In the genomic region with DNA sequence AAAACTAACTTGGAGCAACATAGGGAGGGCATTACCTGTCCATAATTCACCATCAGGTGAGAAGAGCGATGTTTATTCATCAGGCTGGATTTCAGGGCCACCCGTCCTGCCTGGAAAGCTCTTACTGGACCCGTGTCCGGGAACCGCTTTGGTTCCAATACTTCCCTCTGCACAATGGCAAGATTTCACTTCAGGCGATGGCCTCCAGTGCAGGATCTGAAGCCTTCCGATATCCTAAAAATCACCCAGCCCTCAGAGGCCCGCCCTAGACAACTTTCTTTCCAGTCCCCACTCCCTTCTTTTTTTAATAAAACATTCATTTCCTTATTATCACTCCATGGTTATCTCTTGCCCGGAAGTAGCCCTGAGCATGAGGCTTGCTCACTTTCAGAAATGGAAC, we compare ENCODE assay signal across 28 cellular contexts.
DNase-seq lines count a peak whose midpoint lies in the region; ATAC-seq and TF ChIP-seq lines count a peak whose summit lies in the region.
"Had no signal": no experiment of that assay in that cellular context is flagged by ENCODE, and none has a peak within 500 bp of the region (broad histone marks: within the 10 kb centered on the region; RNA-seq: fewer than 3 reads in every experiment).

No MANE protein-coding gene starts in this region.

- no peak overlapping the region for H4K8ac ChIP-seq in mesendoderm (ENCODE audit: low read depth, low read length)

- peaks cover 29% of the 10 kb centered on the region for H3K36me3 Mint-ChIP-seq in T-helper 1 cell treated with Interleukin-12 subunit alpha and Interleukin-12 subunit beta and Interleukin-4 antibody, amounts not matched to agents 30 μg/mL and 1 μg/mL, for 36 hours (ENCODE audit: low read depth)
- H3K36me3 Mint-ChIP-seq in activated CD8-positive, alpha-beta T cell treated with anti-CD3 and anti-CD28 coated beads for 36 hours (ENCODE audit: low read depth): peaks cover 73% of the 10 kb centered on the region
- H3K36me3 Mint-ChIP-seq in effector memory CD8-positive, alpha-beta T cell (ENCODE audit: insufficient read depth): peaks cover 61% of the 10 kb centered on the region
- H3K36me3 Mint-ChIP-seq: IgD-negative memory B cell had no signal

- no peak overlapping the region for H3K23ac ChIP-seq in mesendoderm (ENCODE audit: low read length)

- no peak overlapping the region for H3K9ac ChIP-seq in mesendoderm (ENCODE audit: low read length)

- intact Hi-C loops in A673 (cut with micrococcal nuclease; ENCODE audit: unreplicated experiment) (no loop called here), adrenal gland (cut with DNase I) (no loop called here)
- intact Hi-C loops in activated CD8-positive, alpha-beta T cell treated with anti-CD3 and anti-CD28 coated beads for 36 hours (cut with micrococcal nuclease): no loop called here

- no peaks in the 10 kb centered on the region for H3K27me3 Mint-ChIP-seq in T-helper 1 cell treated with Interleukin-12 subunit alpha and Interleukin-12 subunit beta and Interleukin-4 antibody, amounts not matched to agents 30 μg/mL and 1 μg/mL, for 36 hours (ENCODE audit: low read depth)
- H3K27me3 Mint-ChIP-seq in activated CD8-positive, alpha-beta T cell treated with anti-CD3 and anti-CD28 coated beads for 36 hours: no peaks in the 10 kb centered on the region
- no peaks in the 10 kb centered on the region for H3K27me3 Mint-ChIP-seq in effector memory CD8-positive, alpha-beta T cell

- no peaks in the 10 kb centered on the region for H3K9me3 ChIP-seq in A673 (ENCODE audit: low read depth, low read length, poor library complexity, severe bottlenecking)
- H3K9me3 ChIP-seq in adrenal gland (replicated peaks in 1 of 3): no peaks in the 10 kb centered on the region
- H3K9me3 ChIP-seq: Caco-2, colonic mucosa, HAP-1, stomach, transverse colon had no signal

- TF ChIP-seq POLR2A in adrenal gland (IDR thresholded peaks at IDR 0.05): no peak

- BruUV-seq in A673 (replicated peaks; lab: Mats Ljungman, UMichigan): no TSS peak

- no peak overlapping the region for H3K4ac ChIP-seq in mesendoderm (ENCODE audit: low read depth, low read length)

- H3K27ac ChIP-seq in A673 (ENCODE audit: low read depth, low read length, poor library complexity, severe bottlenecking): peak overlapping the region; percentile 31
- H3K27ac ChIP-seq in adrenal gland: no peak overlapping the region
- no peak overlapping the region for H3K27ac ChIP-seq in mesendoderm (ENCODE audit: low read depth, low read length)
- H3K27ac ChIP-seq: 22Rv1, brain microvascular endothelial cell, colonic mucosa, stomach, transverse colon had no signal

- H3K4me3 Mint-ChIP-seq in T-helper 1 cell treated with Interleukin-12 subunit alpha and Interleukin-12 subunit beta and Interleukin-4 antibody, amounts not matched to agents 30 μg/mL and 1 μg/mL, for 36 hours: peak overlapping the region; percentile 44
- peak overlapping the region; percentile 6 for H3K4me3 Mint-ChIP-seq in activated CD8-positive, alpha-beta T cell treated with anti-CD3 and anti-CD28 coated beads for 36 hours
- H3K4me3 Mint-ChIP-seq in effector memory CD8-positive, alpha-beta T cell: peak overlapping the region; percentile 22 to 56

- H3K4me2 ChIP-seq in mesendoderm (ENCODE audit: low read length): no peak overlapping the region

- 86 to 94% (median 91%) methylated on average over 9 of the region's 9 CpGs for WGBS in adrenal gland, 4 donors
- no CpG with 5 or more reads among the region's 9 CpGs for WGBS in mesendoderm (ENCODE audit: extremely low coverage, insufficient coverage, low lambda C conversion rate)

- H2BK15ac ChIP-seq in mesendoderm (replicated peaks; ENCODE audit: low read depth): no peak overlapping the region

- H2AK5ac ChIP-seq in mesendoderm (ENCODE audit: low read length): no peak overlapping the region

- peaks cover 7% of the 10 kb centered on the region for H3K79me2 ChIP-seq in mesendoderm (ENCODE audit: control insufficient read depth, insufficient read depth, low read length)

- H3K56ac ChIP-seq in mesendoderm (ENCODE audit: low read length): no peak overlapping the region

- CTCF ChIA-PET in A673 (lab: Charles Lee): no interaction called here
- CTCF ChIA-PET in activated CD8-positive, alpha-beta T cell treated with anti-CD3 and anti-CD28 coated beads for 36 hours (lab: Charles Lee): interaction anchor here (1.4 to 2.2 kb wide), 3 partner anchors 9 to 88 kb away, joined by 3 to 13 read pairs (median 4); no protein-coding TSS in a partner anchor

- H3K4me3 ChIP-seq in A673 (ENCODE audit: low read depth, low read length, poor library complexity, severe bottlenecking): no peak overlapping the region
- H3K4me3 ChIP-seq in adrenal gland: no peak overlapping the region
- H3K4me3 ChIP-seq in mesendoderm (ENCODE audit: low read length): no peak overlapping the region
- H3K4me3 ChIP-seq: colonic mucosa, GM12878, HAP-1, lung, stomach, transverse colon had no signal

- H2BK5ac ChIP-seq in mesendoderm (ENCODE audit: low read length): no peak overlapping the region

- H3K27ac Mint-ChIP-seq in T-helper 1 cell treated with Interleukin-12 subunit alpha and Interleukin-12 subunit beta and Interleukin-4 antibody, amounts not matched to agents 30 μg/mL and 1 μg/mL, for 36 hours: peak overlapping the region; percentile 69
- H3K27ac Mint-ChIP-seq in activated CD8-positive, alpha-beta T cell treated with anti-CD3 and anti-CD28 coated beads for 36 hours: peak overlapping the region; percentile 94
- peak overlapping the region; percentile 41 to 96 for H3K27ac Mint-ChIP-seq in effector memory CD8-positive, alpha-beta T cell

- peaks cover 65% of the 10 kb centered on the region for H3K4me1 Mint-ChIP-seq in T-helper 1 cell treated with Interleukin-12 subunit alpha and Interleukin-12 subunit beta and Interleukin-4 antibody, amounts not matched to agents 30 μg/mL and 1 μg/mL, for 36 hours (ENCODE audit: low read depth)
- H3K4me1 Mint-ChIP-seq in activated CD8-positive, alpha-beta T cell treated with anti-CD3 and anti-CD28 coated beads for 36 hours (ENCODE audit: low read depth): peaks cover 74% of the 10 kb centered on the region
- H3K4me1 Mint-ChIP-seq in effector memory CD8-positive, alpha-beta T cell (ENCODE audit: low read depth in 2 of 2): peaks cover 57 to 58% of the 10 kb centered on the region in 2 donors

- H3K27me3 ChIP-seq in A673 (replicated peaks; ENCODE audit: insufficient read depth, low read depth, low read length, poor library complexity) (no peaks in the 10 kb centered on the region), adrenal gland (peaks cover 4% of the 10 kb centered on the region), mesendoderm (ENCODE audit: insufficient read depth, low read length, poor library complexity) (no peaks in the 10 kb centered on the region)
- H3K27me3 ChIP-seq: brain microvascular endothelial cell, colonic mucosa, stomach, transverse colon had no signal

- no peak for TF ChIP-seq CTCF in A673 (conservative IDR thresholded peaks at IDR 0.05; ENCODE audit: low read depth, low read length)
- TF ChIP-seq CTCF in activated CD8-positive, alpha-beta T cell treated with anti-CD3 and anti-CD28 coated beads for 36 hours (IDR thresholded peaks at IDR 0.05): no peak
- TF ChIP-seq CTCF in adrenal gland (IDR thresholded peaks at IDR 0.05): no peak

- no peak overlapping the region for H2BK120ac ChIP-seq in mesendoderm (ENCODE audit: low read depth, low read length)

- H4K5ac ChIP-seq in mesendoderm (ENCODE audit: low read length): no peak overlapping the region

- H3K18ac ChIP-seq in mesendoderm (ENCODE audit: low read length): no peak overlapping the region

- H3K9me3 Mint-ChIP-seq in T-helper 1 cell treated with Interleukin-12 subunit alpha and Interleukin-12 subunit beta and Interleukin-4 antibody, amounts not matched to agents 30 μg/mL and 1 μg/mL, for 36 hours: no peaks in the 10 kb centered on the region
- peaks cover 2% of the 10 kb centered on the region for H3K9me3 Mint-ChIP-seq in activated CD8-positive, alpha-beta T cell treated with anti-CD3 and anti-CD28 coated beads for 36 hours
- H3K9me3 Mint-ChIP-seq in effector memory CD8-positive, alpha-beta T cell: no peaks in the 10 kb centered on the region
- H3K9me3 Mint-ChIP-seq: IgD-negative memory B cell had no signal

- ATAC-seq in activated CD8-positive, alpha-beta T cell treated with anti-CD3 and anti-CD28 coated beads for 36 hours: no peak
- no peak for ATAC-seq in effector memory CD8-positive, alpha-beta T cell (replicated peaks)
- ATAC-seq: GM12878, Panc1 had no signal

- POLR2A ChIA-PET in A673 (lab: Charles Lee; ENCODE audit: low non-redundant PET): no interaction called here
- POLR2A ChIA-PET in activated CD8-positive, alpha-beta T cell treated with anti-CD3 and anti-CD28 coated beads for 36 hours (lab: Charles Lee): interaction anchor here (0.6 to 1.4 kb wide), 7 partner anchors 8 to 87 kb away, joined by 3 to 5 read pairs (median 3); no protein-coding TSS in a partner anchor

- peaks cover 43% of the 10 kb centered on the region for H3K36me3 ChIP-seq in A673 (ENCODE audit: insufficient read depth, low read length, poor library complexity, severe bottlenecking)
- H3K36me3 ChIP-seq in adrenal gland (replicated peaks in 1 of 2): no peaks in the 10 kb centered on the region
- no peaks in the 10 kb centered on the region for H3K36me3 ChIP-seq in mesendoderm (ENCODE audit: control insufficient read depth, insufficient read depth, low read length)
- H3K36me3 ChIP-seq: brain microvascular endothelial cell, colonic mucosa, HAP-1, stomach, transverse colon had no signal

- H3K4me1 ChIP-seq in A673 (ENCODE audit: insufficient read depth, low read length, poor library complexity, severe bottlenecking) (peaks cover 27% of the 10 kb centered on the region), adrenal gland (replicated peaks in 1 of 2) (no peaks in the 10 kb centered on the region), mesendoderm (ENCODE audit: control insufficient read depth, low read depth, low read length) (peaks cover 1% of the 10 kb centered on the region)
- H3K4me1 ChIP-seq: Caco-2, colonic mucosa, HAP-1 had no signal

- DNase-seq in T-helper 1 cell (no peak), A673 (ENCODE audit: low spot score) (no peak), NAMALWA (ENCODE audit: low spot score) (no peak), adrenal gland (no peak), mesendoderm (no peak)
- no peak for DNase-seq in activated CD8-positive, alpha-beta T cell treated with anti-CD3 and anti-CD28 coated beads for 36 hours
- no peak for DNase-seq in effector memory CD8-positive, alpha-beta T cell
- DNase-seq: AML-193; brain microvascular endothelial cell; Caco-2; colonic mucosa; DND-41; kidney; NCI-H1436; NCI-H2171; NCI-H524; NK-92 treated with Interleukin-12 subunit alpha and Interleukin-12 subunit beta, amount 100 ng/mL, for 24 hours; occipital lobe; stimulated activated CD4-positive, alpha-beta T cell treated with anti-CD3 and anti-CD28 coated beads, Interleukin-2, amount 100 ng/mL, for 48 hours; stomach; transverse colon had no signal

- H3K79me1 ChIP-seq in mesendoderm (ENCODE audit: low read length): peaks cover 25% of the 10 kb centered on the region
